Comparison of ENCODE assay signal across 8 cellular contexts in the genomic region with DNA sequence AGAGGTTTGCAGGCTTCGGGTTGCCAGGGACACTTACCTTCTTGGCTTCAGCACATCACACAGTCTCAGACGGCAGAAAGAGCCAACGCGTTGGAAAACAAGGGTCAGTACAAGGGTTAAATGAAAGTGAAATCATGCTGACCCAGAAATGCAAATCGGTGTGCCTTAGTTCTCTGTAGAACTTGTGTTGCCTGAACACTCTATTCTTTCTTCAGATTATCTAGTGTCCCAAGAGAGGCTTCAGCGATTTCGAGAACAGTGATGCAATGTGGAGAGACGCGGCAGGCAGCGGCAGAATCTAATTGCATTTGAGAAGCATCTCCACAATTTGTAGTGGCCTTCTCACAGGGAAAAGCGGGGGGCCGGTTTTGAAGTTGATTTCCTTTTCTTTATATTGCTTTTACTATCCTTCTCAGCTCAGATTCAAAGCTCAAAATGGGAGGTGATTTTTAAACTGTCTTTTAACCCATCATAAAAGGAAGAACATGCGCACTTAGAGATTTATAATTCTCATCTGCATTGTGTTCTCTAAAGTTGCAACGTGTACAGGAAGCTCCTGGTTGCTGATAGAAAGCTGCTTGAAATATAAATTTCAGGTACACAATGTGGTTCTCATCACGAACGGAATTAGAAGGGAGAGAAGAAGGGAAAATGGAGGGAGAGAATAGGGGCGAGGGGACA.
A peak's percentile ranks its signal among the peaks of the same experiment; 100 is the strongest.
DNase-seq lines count a peak whose midpoint lies in the region; ATAC-seq, FAIRE-seq and TF ChIP-seq lines count a peak whose summit lies in the region.
"Had no signal": no experiment of that assay in that cellular context is flagged by ENCODE, and none has a peak within 500 bp of the region (broad histone marks: within the 10 kb centered on the region; RNA-seq: fewer than 3 reads in every experiment).

No MANE protein-coding gene starts in this region.

- no peak for TF ChIP-seq POLR2A in K562 (conservative IDR thresholded peaks at IDR 0.05)

- TF ChIP-seq CTCF in K562 (IDR thresholded peaks at IDR 0.05 in 2 of 3, conservative IDR thresholded peaks at IDR 0.05 in 1 of 3; ENCODE audit: insufficient read depth in 2 of 3, low read depth in 1 of 3, low read length in 3 of 3) = no peak
- no peak for TF ChIP-seq CTCF in osteoblast (IDR thresholded peaks at IDR 0.05; ENCODE audit: extremely low read depth, low read depth, low read length)

- H3K27ac ChIP-seq in K562 (ENCODE audit: extremely low read depth, low read depth, low read length) (no peak overlapping the region), osteoblast (ENCODE audit: low read depth, low read length) (no peak overlapping the region)
- H3K27ac ChIP-seq: KMS-11 had no signal

- H3K4me3 ChIP-seq in K562 (no peak overlapping the region), osteoblast (ENCODE audit: insufficient read depth, low read length) (no peak overlapping the region)

- 39% methylated on average over 17 of the region's 17 CpGs for WGBS in K562 (ENCODE audit: insufficient coverage, low coverage, missing lambda C conversion rate)

- ATAC-seq in GM19452 (IDR thresholded peaks at IDR 0.05; ENCODE audit: unreplicated experiment) (peak; percentile 66), HG03442 (IDR thresholded peaks at IDR 0.05; ENCODE audit: unreplicated experiment) (peak; percentile 89), K562 (peak; percentile 67; the same call in 2 of the 3 replicates), HG03439 (IDR thresholded peaks at IDR 0.05; ENCODE audit: unreplicated experiment) (no peak)

- H3K27me3 ChIP-seq in K562 (ENCODE audit: control insufficient read depth in 2 of 2, insufficient read depth in 2 of 2, low read length in 2 of 2) (no peaks in the 10 kb centered on the region), osteoblast (ENCODE audit: insufficient read depth, low read length) (peaks cover 2% of the 10 kb centered on the region)

- H2AFZ ChIP-seq in K562 (ENCODE audit: low read depth, low read length) = peak overlapping the region; percentile 81
- peak overlapping the region; percentile 41 for H2AFZ ChIP-seq in osteoblast (ENCODE audit: low read length)

- no peaks in the 10 kb centered on the region for H3K9me3 ChIP-seq in K562 (replicated peaks; ENCODE audit: control insufficient read depth, insufficient read depth, low read depth, low read length)
- no peaks in the 10 kb centered on the region for H3K9me3 ChIP-seq in osteoblast (ENCODE audit: low read depth, low read length)

- no peak for FAIRE-seq in K562 (lab: Jason Lieb, UNC)

- H3K4me2 ChIP-seq in K562 (ENCODE audit: insufficient read depth, low read length) = peak overlapping the region; percentile 47
- no peak overlapping the region for H3K4me2 ChIP-seq in osteoblast (ENCODE audit: insufficient read depth, low read length)
- H3K4me2 ChIP-seq: KMS-11 had no signal

- no peak for TF ChIP-seq RAD21 in K562 (CRISPR knock-in tag; conservative IDR thresholded peaks at IDR 0.05 in 1 of 2, IDR thresholded peaks at IDR 0.05 in 1 of 2)

- no peak for DNase-seq in K562 (ENCODE audit: extremely low read depth in 1 of 4, low spot score in 3 of 4)
- DNase-seq in osteoblast (ENCODE audit: insufficient read length, low spot score, missing footprints) = no peak
- DNase-seq in RKO (ENCODE audit: low spot score) = no peak
- no peak for DNase-seq in glomerular visceral epithelial cell (ENCODE audit: extremely low spot score)

- BruUV-seq in K562 (replicated peaks; lab: Mats Ljungman, UMichigan) = no TSS peak

- POLR2A ChIA-PET in K562 (lab: Yijun Ruan, JAX) = interaction anchor here (0.8 to 1.4 kb wide), 3 partner anchors 16 to 68 kb away, joined by 3 to 6 read pairs (median 4); partner anchors contain the start of gene EGLN3

- H3K36me3 ChIP-seq in K562 (ENCODE audit: control insufficient read depth, insufficient read depth, low read length) (no peaks in the 10 kb centered on the region), osteoblast (ENCODE audit: insufficient read depth, low read length) (no peaks in the 10 kb centered on the region)

- H3K4me1 ChIP-seq in K562 (replicated peaks in 1 of 2; ENCODE audit: control insufficient read depth in 2 of 2, insufficient read depth in 2 of 2, low read length in 2 of 2) = peaks cover 0 to 4% of the 10 kb centered on the region in 2 experiments; a peak in 2 of 5 replicates
- no peaks in the 10 kb centered on the region for H3K4me1 ChIP-seq in osteoblast (ENCODE audit: insufficient read depth, low read length)

- TF ChIP-seq EP300 in K562 (IDR thresholded peaks at IDR 0.05; ENCODE audit: low read length) = no peak

- H3K9ac ChIP-seq in K562 (ENCODE audit: insufficient read depth in 1 of 2, low read depth in 2 of 2, low read length in 2 of 2) = no peak overlapping the region
- H3K9ac ChIP-seq: KMS-11 had no signal

- no peaks in the 10 kb centered on the region for H3K9me1 ChIP-seq in K562 (ENCODE audit: control insufficient read depth, insufficient read depth, low read length)

- H4K20me1 ChIP-seq in K562 (replicated peaks; ENCODE audit: control insufficient read depth, insufficient read depth, low read length) (no peaks in the 10 kb centered on the region), osteoblast (ENCODE audit: insufficient read depth, low read length) (no peaks in the 10 kb centered on the region)

- in situ Hi-C loops in K562 (cut with MboI) = no loop called here

- intact Hi-C loops in K562 (cut with micrococcal nuclease) = no loop called here

- H3K79me2 ChIP-seq in K562 (ENCODE audit: control insufficient read depth, insufficient read depth, low read length) = no peaks in the 10 kb centered on the region
- no peaks in the 10 kb centered on the region for H3K79me2 ChIP-seq in osteoblast (ENCODE audit: insufficient read depth, low read length)

- CTCF ChIA-PET in K562 (lab: Yijun Ruan, JAX; ENCODE audit: low intra/inter-chr PET ratio) = no interaction called here

TF ChIP-seq in K562, 482 proteins besides CTCF, POLR2A, EP300 and RAD21:
- no peak for TF ChIP-seq ZBTB5 (IDR thresholded peaks at IDR 0.05)
- TF ChIP-seq JUND (IDR thresholded peaks at IDR 0.05; ENCODE audit: borderline replicate concordance, low read depth, low read length) = peak; percentile 17; the same call in 1 of the 2 replicates
- TF ChIP-seq JUND (tag; IDR thresholded peaks at IDR 0.05; ENCODE audit: borderline replicate concordance, low read depth, low read length) = no peak
- TF ChIP-seq ATF3 (IDR thresholded peaks at IDR 0.05) = peak; percentile 85
- no peak for TF ChIP-seq ATF3 (CRISPR knock-in tag; conservative IDR thresholded peaks at IDR 0.05)
- TF ChIP-seq CEBPB (tag; IDR thresholded peaks at IDR 0.05) = peak; percentile 73
- TF ChIP-seq ZNF263 (CRISPR knock-in tag; IDR thresholded peaks at IDR 0.05; ENCODE audit: borderline replicate concordance) = no peak
- TF ChIP-seq, protein P1, sequence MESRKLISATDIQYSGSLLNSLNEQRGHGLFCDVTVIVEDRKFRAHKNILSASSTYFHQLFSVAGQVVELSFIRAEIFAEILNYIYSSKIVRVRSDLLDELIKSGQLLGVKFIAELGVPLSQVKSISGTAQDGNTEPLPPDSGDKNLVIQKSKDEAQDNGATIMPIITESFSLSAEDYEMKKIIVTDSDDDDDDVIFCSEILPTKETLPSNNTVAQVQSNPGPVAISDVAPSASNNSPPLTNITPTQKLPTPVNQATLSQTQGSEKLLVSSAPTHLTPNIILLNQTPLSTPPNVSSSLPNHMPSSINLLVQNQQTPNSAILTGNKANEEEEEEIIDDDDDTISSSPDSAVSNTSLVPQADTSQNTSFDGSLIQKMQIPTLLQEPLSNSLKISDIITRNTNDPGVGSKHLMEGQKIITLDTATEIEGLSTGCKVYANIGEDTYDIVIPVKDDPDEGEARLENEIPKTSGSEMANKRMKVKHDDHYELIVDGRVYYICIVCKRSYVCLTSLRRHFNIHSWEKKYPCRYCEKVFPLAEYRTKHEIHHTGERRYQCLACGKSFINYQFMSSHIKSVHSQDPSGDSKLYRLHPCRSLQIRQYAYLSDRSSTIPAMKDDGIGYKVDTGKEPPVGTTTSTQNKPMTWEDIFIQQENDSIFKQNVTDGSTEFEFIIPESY (CRISPR knock-in tag; IDR thresholded peaks at IDR 0.05) = peak; percentile 61; the same call in 1 of the 2 replicates
- TF ChIP-seq CEBPG (CRISPR knock-in tag; IDR thresholded peaks at IDR 0.05) = no peak
- peak; percentile 50 to 65; a peak in 3 of 4 replicates for TF ChIP-seq CEBPG (tag; conservative IDR thresholded peaks at IDR 0.05 in 1 of 2, IDR thresholded peaks at IDR 0.05 in 1 of 2)
